ENCODE assay signal across 8 cellular contexts in genomic region chr12:47071241-47071852, GRCh38. TPM values are rescaled to one million over a fixed set of nuclear protein-coding genes. Genes with fewer than 3 reads are reported as not detected.
DNase-seq lines count a peak whose midpoint lies in the region; ATAC-seq and TF ChIP-seq lines count a peak whose summit lies in the region.

No MANE protein-coding gene starts in this region.

- peaks cover 43% of the 10 kb centered on the region for H3K4me1 ChIP-seq in A673 (ENCODE audit: insufficient read depth, low read length, poor library complexity, severe bottlenecking)
- peaks cover 19% of the 10 kb centered on the region for H3K4me1 ChIP-seq in PC-3 (ENCODE audit: insufficient read depth, low read length)
- H3K4me1 ChIP-seq in foreskin keratinocyte: peaks cover 1% of the 10 kb centered on the region

- no peaks in the 10 kb centered on the region for H3K27me3 Mint-ChIP-seq in T-helper 17 cell

- H3K27ac Mint-ChIP-seq in T-helper 17 cell: no peak overlapping the region

- no peaks in the 10 kb centered on the region for H3F3A ChIP-seq in PC-3 (ENCODE audit: low read length, unreplicated experiment)

- CTCF ChIA-PET in A673 (lab: Charles Lee) (interaction anchor here (0.6 kb wide), 1 partner anchor 39 kb away, joined by 4 read pairs; no protein-coding TSS in a partner anchor), PC-3 (lab: Charles Lee) (interaction anchor here (0.6 to 1.2 kb wide), 3 partner anchors 39 to 598 kb away, joined by 3 to 6 read pairs (median 3); no protein-coding TSS in a partner anchor)

- TF ChIP-seq CTCF in A673 (conservative IDR thresholded peaks at IDR 0.05; ENCODE audit: low read depth, low read length): peak; percentile 73
- peak; percentile 45; the same call in 1 of the 2 replicates for TF ChIP-seq CTCF in GM12875 (IDR thresholded peaks at IDR 0.05; ENCODE audit: borderline replicate concordance, insufficient read depth, low read depth, low read length)
- peak; percentile 76 for TF ChIP-seq CTCF in PC-3 (conservative IDR thresholded peaks at IDR 0.05; ENCODE audit: low read depth, low read length)
- TF ChIP-seq CTCF in foreskin keratinocyte (conservative IDR thresholded peaks at IDR 0.05): peak; percentile 61

- BruUV-seq in A673 (replicated peaks; lab: Mats Ljungman, UMichigan) (no TSS peak), PC-3 (replicated peaks; lab: Mats Ljungman, UMichigan) (no TSS peak)

- POLR2A ChIA-PET in A673 (lab: Charles Lee; ENCODE audit: low non-redundant PET): no interaction called here
- POLR2A ChIA-PET in PC-3 (lab: Charles Lee; ENCODE audit: unreplicated experiment): interaction anchor here (0.6 kb wide), 2 partner anchors 68 to 148 kb away, joined by 4 to 5 read pairs; no protein-coding TSS in a partner anchor

- no peak overlapping the region for H2AFZ ChIP-seq in PC-3 (ENCODE audit: low read length)

- H3K27me3 ChIP-seq in A673 (replicated peaks; ENCODE audit: insufficient read depth, low read depth, low read length, poor library complexity) (no peaks in the 10 kb centered on the region), PC-3 (ENCODE audit: low read length) (no peaks in the 10 kb centered on the region), foreskin keratinocyte (no peaks in the 10 kb centered on the region)

- H3K9me3 ChIP-seq in A673 (ENCODE audit: low read depth, low read length, poor library complexity, severe bottlenecking): no peaks in the 10 kb centered on the region
- no peaks in the 10 kb centered on the region for H3K9me3 ChIP-seq in PC-3 (ENCODE audit: low read length)
- no peaks in the 10 kb centered on the region for H3K9me3 ChIP-seq in T-helper 17 cell (ENCODE audit: control insufficient read depth, low read length, poor library complexity, severe bottlenecking)

- H3K27ac ChIP-seq in A673 (ENCODE audit: low read depth, low read length, poor library complexity, severe bottlenecking) (no peak overlapping the region), PC-3 (ENCODE audit: low read length) (no peak overlapping the region), foreskin keratinocyte (no peak overlapping the region)

- H3K9ac ChIP-seq in PC-3 (ENCODE audit: low read length): no peak overlapping the region

- H3K36me3 Mint-ChIP-seq in T-helper 17 cell (ENCODE audit: low read depth): peaks cover 4% of the 10 kb centered on the region

- H3K79me2 ChIP-seq in PC-3 (ENCODE audit: low read length): peaks cover 10% of the 10 kb centered on the region

- H3K4me3 ChIP-seq in A673 (ENCODE audit: low read depth, low read length, poor library complexity, severe bottlenecking) (no peak overlapping the region), GM12875 (ENCODE audit: low read depth, low read length) (no peak overlapping the region), PC-3 (ENCODE audit: low read length) (no peak overlapping the region)

- H3K36me3 ChIP-seq in A673 (ENCODE audit: insufficient read depth, low read length, poor library complexity, severe bottlenecking) (no peaks in the 10 kb centered on the region), PC-3 (ENCODE audit: low read depth, low read length) (no peaks in the 10 kb centered on the region)

- H3K4me3 Mint-ChIP-seq in T-helper 17 cell: no peak overlapping the region

- no peak overlapping the region for H3K4me2 ChIP-seq in PC-3 (ENCODE audit: low read length)

- intact Hi-C loops in A673 (cut with micrococcal nuclease; ENCODE audit: unreplicated experiment): loop anchor here (5.0 kb wide), 1 partner anchor 39 kb away; no protein-coding TSS in a partner anchor
- intact Hi-C loops in PC-3 (cut with micrococcal nuclease): no loop called here
- intact Hi-C loops in sciatic nerve (cut with DNase I): no loop called here

- no peaks in the 10 kb centered on the region for H4K20me1 ChIP-seq in PC-3 (ENCODE audit: low read length)

- ATAC-seq in PC-3 (peak; percentile 29), foreskin keratinocyte (no peak), sciatic nerve (no peak), T-helper 17 cell (no peak)

- peaks cover 14% of the 10 kb centered on the region for H3K4me1 Mint-ChIP-seq in T-helper 17 cell

- DNase-seq in A673 (ENCODE audit: low spot score) (peak; percentile 55), PC-3 (peak; percentile 35), foreskin keratinocyte (no peak), GM19240 (ENCODE audit: insufficient read length, low spot score) (no peak), sciatic nerve (ENCODE audit: low spot score) (no peak), T-helper 17 cell (no peak), medulla oblongata (ENCODE audit: extremely low spot score) (no peak)

- H3K9me2 ChIP-seq in PC-3 (replicated peaks; ENCODE audit: low read length): no peaks in the 10 kb centered on the region

RNA-seq across cellular contexts. Expression of gene PCED1B, which starts 8.1 kb away (rescaled TPM):
- total RNA-seq in A673 (2021) (2.1 and 3.1 TPM in 2 replicates), PC-3 (2014; rRNA removed) (1.0 TPM in 1 of 2 replicates, not detected in the other), foreskin keratinocyte (3.4 and 4.8 TPM in 2 replicates), sciatic nerve (5.0 TPM), T-helper 17 cell (10 to 100 TPM; 48.6 to 54.2 TPM)
- 6.0 and 7.1 TPM in 2 replicates for polyA plus RNA-seq in foreskin keratinocyte

RNA-seq across cellular contexts. Expression of gene AMIGO2, which starts 8.4 kb away (rescaled TPM):
- 10.9 and 16.7 TPM in 2 replicates for total RNA-seq in A673 (2021)
- 19.3 and 22.2 TPM in 2 replicates for total RNA-seq in PC-3 (2014; rRNA removed)
- 68.7 and 92.9 TPM in 2 replicates for total RNA-seq in foreskin keratinocyte
- polyA plus RNA-seq in foreskin keratinocyte: 42.7 and 48.4 TPM in 2 replicates
- 5.3 TPM for total RNA-seq in sciatic nerve
- 1 to 10 TPM; 8.0 to 9.1 TPM for total RNA-seq in T-helper 17 cell

Comparison
In these comparisons a context has a peak if more than half of its experiments do, and no peak if none do; other contexts are left out.
1. DNase-seq: peak in A673 (single experiment) and PC-3 (single experiment); none in foreskin keratinocyte (0 of 2), GM19240 (single experiment), sciatic nerve (single experiment), T-helper 17 cell (0 of 3) and medulla oblongata (single experiment).
2. Peak in every context shown above with its lines, with median percentiles within 50 percentile points of each other: CTCF ChIP-seq.